ENCODE assay signal across 22 cellular contexts in genomic region chr11:59544869-59545178, GRCh38. TPM values are rescaled to one million over a fixed set of nuclear protein-coding genes. Genes with fewer than 3 reads are reported as not detected.
A peak's percentile ranks its signal among the peaks of the same experiment; 100 is the strongest.
DNase-seq lines count a peak whose midpoint lies in the region; ATAC-seq, FAIRE-seq and TF ChIP-seq lines count a peak whose summit lies in the region.
"Had no signal": no experiment of that assay in that cellular context is flagged by ENCODE, and none has a peak within 500 bp of the region (broad histone marks: within the 10 kb centered on the region; RNA-seq: fewer than 3 reads in every experiment).

No MANE protein-coding gene starts in this region.

- H3K36me3 ChIP-seq in endothelial cell of umbilical vein (ENCODE audit: control insufficient read depth in 2 of 2, extremely low read depth in 1 of 2, insufficient read depth in 2 of 2, low read length in 2 of 2) (no peaks in the 10 kb centered on the region), ovary (no peaks in the 10 kb centered on the region)
- H3K36me3 ChIP-seq: SJSA1 had no signal

- 35 to 71% (median 38%) methylated on average over 3 of the region's 3 CpGs for WGBS in ovary, 3 donors

- H4K20me1 ChIP-seq in endothelial cell of umbilical vein (replicated peaks; ENCODE audit: control insufficient read depth, extremely low read depth, insufficient read depth, low read length) = no peaks in the 10 kb centered on the region

- H3K27ac Mint-ChIP-seq in activated CD4-positive, alpha-beta T cell treated with anti-CD3 and anti-CD28 coated beads for 36 hours = peak overlapping the region; percentile 29

- no peaks in the 10 kb centered on the region for H3K27me3 ChIP-seq in endothelial cell of umbilical vein (ENCODE audit: control insufficient read depth in 2 of 2, insufficient read depth in 2 of 2, low read length in 2 of 2)
- no peaks in the 10 kb centered on the region for H3K27me3 ChIP-seq in ovary
- H3K27me3 ChIP-seq: SJSA1 had no signal

- dilution Hi-C loops in endothelial cell of umbilical vein (cut with MboI; ENCODE audit: extremely low pct_ligation_motif_present, low sequenced_read_pairs) = no loop called here

- BruUV-seq in endothelial cell of umbilical vein (replicated peaks; lab: Mats Ljungman, UMichigan) = no TSS peak

- no peak for TF ChIP-seq EP300 in ovary (IDR thresholded peaks at IDR 0.05)

- FAIRE-seq in endothelial cell of umbilical vein (lab: Jason Lieb, UNC) = no peak
- FAIRE-seq: G401.6, GM12892 had no signal

- DNase-seq in activated CD4-positive, alpha-beta T cell treated with anti-CD3 and anti-CD28 coated beads for 36 hours = no peak
- DNase-seq in activated CD4-positive, alpha-beta T cell treated with anti-CD3 and anti-CD28 coated beads for 48 hours = no peak
- DNase-seq in RWPE1 (ENCODE audit: low spot score) = no peak
- DNase-seq in endothelial cell of umbilical vein (ENCODE audit: low read depth, low spot score) = no peak
- DNase-seq in ovary = no peak
- DNase-seq in NCI-H526 treated with DMSO at 0.1 percent for 48 hours (lab: John Stamatoyannopoulos, UW) = no peak
- DNase-seq in germinal center (ENCODE audit: low spot score) = no peak
- DNase-seq: Caco-2, DMS53, GM23248, MM.1S, NCI-H187 treated with DMSO at 0.1 percent for 48 hours, NCI-H2171 treated with DMSO at 0.1 percent for 48 hours, NCI-H82 had no signal

- peak overlapping the region; percentile 77 for H3K27ac ChIP-seq in RWPE1
- H3K27ac ChIP-seq in endothelial cell of umbilical vein (ENCODE audit: insufficient read depth, low read depth, low read length) = no peak overlapping the region
- H3K27ac ChIP-seq in ovary = peak overlapping the region; percentile 23 to 91
- H3K27ac ChIP-seq: GM23248, SJSA1 had no signal

- H3K79me2 ChIP-seq in endothelial cell of umbilical vein (ENCODE audit: control insufficient read depth, insufficient read depth, low read length) = no peaks in the 10 kb centered on the region

- TF ChIP-seq POLR2A in endothelial cell of umbilical vein (IDR thresholded peaks at IDR 0.05; ENCODE audit: low read depth, low read length) (no peak), ovary (IDR thresholded peaks at IDR 0.05) (no peak)

- H3K4me3 Mint-ChIP-seq in activated CD4-positive, alpha-beta T cell treated with anti-CD3 and anti-CD28 coated beads for 36 hours = no peak overlapping the region
- H3K4me3 Mint-ChIP-seq: CD14-positive monocyte had no signal

- no peaks in the 10 kb centered on the region for H3K27me3 Mint-ChIP-seq in activated CD4-positive, alpha-beta T cell treated with anti-CD3 and anti-CD28 coated beads for 36 hours

- H3K4me2 ChIP-seq in endothelial cell of umbilical vein (ENCODE audit: insufficient read depth, low read length) = no peak overlapping the region

- peaks cover 20% of the 10 kb centered on the region for H3K4me1 Mint-ChIP-seq in activated CD4-positive, alpha-beta T cell treated with anti-CD3 and anti-CD28 coated beads for 36 hours

- POLR2A ChIA-PET in activated CD4-positive, alpha-beta T cell treated with anti-CD3 and anti-CD28 coated beads for 36 hours (lab: Charles Lee) = no interaction called here
- POLR2A ChIA-PET in RWPE1 (lab: Yijun Ruan, JAX; ENCODE audit: low non-redundant PET) = no interaction called here
- POLR2A ChIA-PET in endothelial cell of umbilical vein (lab: Charles Lee) = no interaction called here

- intact Hi-C loops in activated CD4-positive, alpha-beta T cell treated with anti-CD3 and anti-CD28 coated beads for 36 hours (cut with DNase I, micrococcal nuclease) = no loop called here
- intact Hi-C loops in endothelial cell of umbilical vein (cut with micrococcal nuclease) (no loop called here), ovary (cut with DNase I) (loop anchor here in 1 of 4 donors (10.0 kb wide), 1 partner anchor 120 kb away; the partner anchor contains the start of gene PATL1)

- no peaks in the 10 kb centered on the region for H3K9me3 ChIP-seq in endothelial cell of umbilical vein (replicated peaks; ENCODE audit: control insufficient read depth, insufficient read depth, low read length)
- H3K9me3 ChIP-seq in ovary = no peaks in the 10 kb centered on the region
- H3K9me3 ChIP-seq: Caco-2, SJSA1 had no signal

- CTCF ChIA-PET in activated CD4-positive, alpha-beta T cell treated with anti-CD3 and anti-CD28 coated beads for 36 hours (lab: Charles Lee) = no interaction called here
- CTCF ChIA-PET in RWPE1 (lab: Yijun Ruan, JAX) (no interaction called here), endothelial cell of umbilical vein (lab: Charles Lee) (no interaction called here)

- H2AFZ ChIP-seq in endothelial cell of umbilical vein (ENCODE audit: low read depth, low read length) = peak overlapping the region; percentile 8
- H2AFZ ChIP-seq: GM23248 had no signal

- H3K4me3 ChIP-seq in endothelial cell of umbilical vein (replicated peaks in 1 of 3; ENCODE audit: insufficient read depth in 1 of 3, low read depth in 1 of 3, low read length in 3 of 3) = no peak overlapping the region
- no peak overlapping the region for H3K4me3 ChIP-seq in ovary
- H3K4me3 ChIP-seq: GM23248, SJSA1 had no signal

- H3K9me3 Mint-ChIP-seq in activated CD4-positive, alpha-beta T cell treated with anti-CD3 and anti-CD28 coated beads for 36 hours (ENCODE audit: low read depth) = no peaks in the 10 kb centered on the region

- H3K9me1 ChIP-seq in endothelial cell of umbilical vein (replicated peaks; ENCODE audit: control insufficient read depth, extremely low read depth, insufficient read depth, low read length) = no peaks in the 10 kb centered on the region

- TF ChIP-seq CTCF in RWPE1 (conservative IDR thresholded peaks at IDR 0.05; ENCODE audit: low read depth) = no peak
- TF ChIP-seq CTCF in endothelial cell of umbilical vein (IDR thresholded peaks at IDR 0.05; ENCODE audit: extremely low read depth in 1 of 2, insufficient read depth in 1 of 2, low read depth in 1 of 2, low read length in 2 of 2) = no peak
- no peak for TF ChIP-seq CTCF in ovary (IDR thresholded peaks at IDR 0.05)

- no peaks in the 10 kb centered on the region for H3K36me3 Mint-ChIP-seq in activated CD4-positive, alpha-beta T cell treated with anti-CD3 and anti-CD28 coated beads for 36 hours (ENCODE audit: low read depth)
- H3K36me3 Mint-ChIP-seq: CD14-positive monocyte had no signal

- no peak for ATAC-seq in activated CD4-positive, alpha-beta T cell treated with anti-CD3 and anti-CD28 coated beads for 36 hours
- ATAC-seq in HG03439 (IDR thresholded peaks at IDR 0.05; ENCODE audit: unreplicated experiment) = no peak

- H3K4me1 ChIP-seq in endothelial cell of umbilical vein (ENCODE audit: control insufficient read depth, extremely low read depth, insufficient read depth, low read length) (peaks cover 25% of the 10 kb centered on the region), ovary (ENCODE audit: insufficient read depth) (peaks cover 13% of the 10 kb centered on the region)

- no peak overlapping the region for H3K9ac ChIP-seq in endothelial cell of umbilical vein (replicated peaks; ENCODE audit: extremely low read depth, insufficient read depth, low read length)
- H3K9ac ChIP-seq: GM23248 had no signal

TF ChIP-seq in endothelial cell of umbilical vein, 7 proteins besides CTCF, POLR2A, EP300 and RAD21:
- TF ChIP-seq POLR2AphosphoS5 (IDR thresholded peaks at IDR 0.05; ENCODE audit: insufficient read depth, low read depth, low read length) (no peak), MYC (IDR thresholded peaks at IDR 0.05; ENCODE audit: low read depth, low read length) (no peak), GATA2 (IDR thresholded peaks at IDR 0.05; ENCODE audit: insufficient read depth, insufficient read length, low read depth, low read length) (no peak), JUN (IDR thresholded peaks at IDR 0.05; ENCODE audit: borderline replicate concordance, insufficient read depth, insufficient read length, low read depth) (no peak), EZH2 (IDR thresholded peaks at IDR 0.05; ENCODE audit: borderline replicate concordance, low read depth, low read length, severe bottlenecking) (no peak), MAX (IDR thresholded peaks at IDR 0.05; ENCODE audit: insufficient read depth, insufficient read length) (no peak), FOS (IDR thresholded peaks at IDR 0.05; ENCODE audit: borderline replicate concordance, insufficient read depth, low read length) (no peak)

RNA-seq across cellular contexts. Expression of gene OR4D9, which starts 33.5 kb away (rescaled TPM):
- not detected for total RNA-seq in activated CD4-positive, alpha-beta T cell treated with anti-CD3 and anti-CD28 coated beads for 36 hours
- not detected in 2 replicates for total RNA-seq in endothelial cell of umbilical vein
- not detected in 2 replicates for polyA plus RNA-seq in endothelial cell of umbilical vein
- not detected in 2 replicates for polyA plus RNA-seq in endothelial cell of umbilical vein (2011; cell fraction: cytosol; rRNA removed)
- polyA plus RNA-seq in endothelial cell of umbilical vein (2011; cell fraction: nucleus; rRNA removed) = not detected in 2 replicates
- polyA plus RNA-seq in endothelial cell of umbilical vein (2012) = not detected in 2 replicates
- polyA minus RNA-seq in endothelial cell of umbilical vein = not detected in 2 replicates
- not detected for polyA minus RNA-seq in endothelial cell of umbilical vein (2011; cell fraction: cytosol; rRNA and poly(A)+ RNA removed)
- polyA minus RNA-seq in endothelial cell of umbilical vein (2011; cell fraction: nucleus; rRNA and poly(A)+ RNA removed) = not detected in 2 replicates
- not detected for total RNA-seq in ovary
- polyA plus RNA-seq in ovary = not detected
- total RNA-seq: A172, Caco-2, GM23248, NCI-H460, RPMI7951, SJSA1 had no signal
- polyA plus RNA-seq: CD14-positive monocyte, GM23248 had no signal

RNA-seq across cellular contexts. Expression of gene OR4D11, which starts 41.4 kb away (rescaled TPM):
- total RNA-seq in activated CD4-positive, alpha-beta T cell treated with anti-CD3 and anti-CD28 coated beads for 36 hours = not detected
- total RNA-seq in endothelial cell of umbilical vein = not detected in 2 replicates
- not detected in 2 replicates for polyA plus RNA-seq in endothelial cell of umbilical vein
- polyA plus RNA-seq in endothelial cell of umbilical vein (2011; cell fraction: cytosol; rRNA removed) = not detected in 2 replicates
- not detected in 2 replicates for polyA plus RNA-seq in endothelial cell of umbilical vein (2011; cell fraction: nucleus; rRNA removed)
- not detected in 2 replicates for polyA plus RNA-seq in endothelial cell of umbilical vein (2012)
- not detected in 2 replicates for polyA minus RNA-seq in endothelial cell of umbilical vein
- polyA minus RNA-seq in endothelial cell of umbilical vein (2011; cell fraction: cytosol; rRNA and poly(A)+ RNA removed) = not detected
- polyA minus RNA-seq in endothelial cell of umbilical vein (2011; cell fraction: nucleus; rRNA and poly(A)+ RNA removed) = not detected in 2 replicates
- total RNA-seq in ovary = not detected
- polyA plus RNA-seq in ovary = not detected
- total RNA-seq: A172, Caco-2, GM23248, NCI-H460, RPMI7951, SJSA1 had no signal
- polyA plus RNA-seq: CD14-positive monocyte, GM23248 had no signal
